8 cellular contexts compared by ENCODE assay signal in the genomic region with DNA sequence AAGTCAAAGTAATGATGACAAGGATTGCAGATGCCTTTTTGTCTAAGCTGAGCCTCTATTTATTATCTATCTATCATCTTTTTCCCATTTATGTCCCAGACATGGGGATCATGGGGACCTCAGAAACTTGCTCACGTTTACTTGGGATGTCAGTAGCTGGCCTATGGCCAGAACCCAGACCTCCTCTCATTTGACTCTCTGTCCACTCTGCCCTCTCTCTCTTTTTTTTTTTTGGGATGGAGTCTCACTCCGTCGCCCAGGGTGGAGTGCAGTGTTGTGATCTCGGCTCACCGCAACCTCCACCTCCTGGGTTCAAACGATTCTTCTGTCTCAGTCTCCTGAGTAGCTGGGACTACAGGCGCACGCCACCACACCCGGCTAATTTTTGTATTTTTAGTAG. TPM values are rescaled to one million over a fixed set of nuclear protein-coding genes. Genes with fewer than 3 reads are reported as not detected.
DNase-seq lines count a peak whose midpoint lies in the region; ATAC-seq lines count a peak whose summit lies in the region.

No MANE protein-coding gene starts in this region.

- H3K4me1 Mint-ChIP-seq in stimulated activated naive CD8-positive, alpha-beta T cell treated with anti-CD3 and anti-CD28 coated beads, Interleukin-15, Interleukin-2, amounts not matched to agents 100 ng/mL and 50 ng/mL, for 24 hours (ENCODE audit: low read depth) = peaks cover 53% of the 10 kb centered on the region
- peaks cover 30 to 35% of the 10 kb centered on the region in 2 donors for H3K4me1 Mint-ChIP-seq in natural killer cell treated with Interleukin-12 subunit alpha and Interleukin-12 subunit beta and Interleukin-15 and Interleukin-18, amount 100 ng/mL, for 72 hours (ENCODE audit: low read depth in 2 of 2)

- ATAC-seq in stimulated activated naive CD8-positive, alpha-beta T cell treated with anti-CD3 and anti-CD28 coated beads, Interleukin-15, Interleukin-2, amounts not matched to agents 100 U/mL and 50 U/mL, for 24 hours = no peak
- ATAC-seq in natural killer cell treated with Interleukin-12 subunit alpha and Interleukin-12 subunit beta and Interleukin-15 and Interleukin-18, amount 100 ng/mL, for 72 hours = no peak
- ATAC-seq in aorta (ENCODE audit: low FRiP score) (no peak), HG03108 (IDR thresholded peaks at IDR 0.05; ENCODE audit: unreplicated experiment) (no peak)

- H3K36me3 ChIP-seq in aorta (ENCODE audit: control insufficient read depth in 1 of 2, insufficient read depth in 2 of 2, low read length in 1 of 2) = no peaks in the 10 kb centered on the region

- H3K27me3 Mint-ChIP-seq in stimulated activated naive CD8-positive, alpha-beta T cell treated with anti-CD3 and anti-CD28 coated beads, Interleukin-15, Interleukin-2, amounts not matched to agents 100 ng/mL and 50 ng/mL, for 24 hours = peaks cover 21% of the 10 kb centered on the region
- peaks cover 47 to 69% of the 10 kb centered on the region in 2 donors for H3K27me3 Mint-ChIP-seq in natural killer cell treated with Interleukin-12 subunit alpha and Interleukin-12 subunit beta and Interleukin-15 and Interleukin-18, amount 100 ng/mL, for 72 hours

- peaks cover 0 to 5% of the 10 kb centered on the region in 2 donors for H3K4me1 ChIP-seq in aorta (ENCODE audit: control insufficient read depth in 1 of 2, insufficient read depth in 2 of 2, low read length in 2 of 2)

- H3K9me3 Mint-ChIP-seq in stimulated activated naive CD8-positive, alpha-beta T cell treated with anti-CD3 and anti-CD28 coated beads, Interleukin-15, Interleukin-2, amounts not matched to agents 100 ng/mL and 50 ng/mL, for 24 hours = no peaks in the 10 kb centered on the region
- H3K9me3 Mint-ChIP-seq in natural killer cell treated with Interleukin-12 subunit alpha and Interleukin-12 subunit beta and Interleukin-15 and Interleukin-18, amount 100 ng/mL, for 72 hours = no peaks in the 10 kb centered on the region

- no peaks in the 10 kb centered on the region for H3K27me3 ChIP-seq in aorta (ENCODE audit: control insufficient read depth in 1 of 2, insufficient read depth in 2 of 2, low read length in 1 of 2)

- H3K27ac ChIP-seq in aorta (ENCODE audit: low read depth in 1 of 2, low read length in 2 of 2) = peak overlapping the region; percentile 78 to 98

- peak overlapping the region; percentile 21 for H3K27ac Mint-ChIP-seq in stimulated activated naive CD8-positive, alpha-beta T cell treated with anti-CD3 and anti-CD28 coated beads, Interleukin-15, Interleukin-2, amounts not matched to agents 100 ng/mL and 50 ng/mL, for 24 hours
- peak overlapping the region; percentile 27 to 84 for H3K27ac Mint-ChIP-seq in natural killer cell treated with Interleukin-12 subunit alpha and Interleukin-12 subunit beta and Interleukin-15 and Interleukin-18, amount 100 ng/mL, for 72 hours

- peaks cover 7% of the 10 kb centered on the region for H3K36me3 Mint-ChIP-seq in stimulated activated naive CD8-positive, alpha-beta T cell treated with anti-CD3 and anti-CD28 coated beads, Interleukin-15, Interleukin-2, amounts not matched to agents 100 ng/mL and 50 ng/mL, for 24 hours (ENCODE audit: low read depth)
- H3K36me3 Mint-ChIP-seq in natural killer cell treated with Interleukin-12 subunit alpha and Interleukin-12 subunit beta and Interleukin-15 and Interleukin-18, amount 100 ng/mL, for 72 hours = no peaks in the 10 kb centered on the region

- no peak overlapping the region for H3K4me3 ChIP-seq in aorta (ENCODE audit: low read length in 2 of 2)

- intact Hi-C loops in aorta (cut with DNase I) = no loop called here
- intact Hi-C loops in posterior vena cava (cut with DNase I) = no loop called here

- no peak overlapping the region for H3K4me3 Mint-ChIP-seq in stimulated activated naive CD8-positive, alpha-beta T cell treated with anti-CD3 and anti-CD28 coated beads, Interleukin-15, Interleukin-2, amounts not matched to agents 100 ng/mL and 50 ng/mL, for 24 hours
- peak overlapping the region; percentile 40 for H3K4me3 Mint-ChIP-seq in natural killer cell treated with Interleukin-12 subunit alpha and Interleukin-12 subunit beta and Interleukin-15 and Interleukin-18, amount 100 ng/mL, for 72 hours

- no peaks in the 10 kb centered on the region for H3K9me3 ChIP-seq in aorta (ENCODE audit: control insufficient read depth, low read length)

- WGBS in aorta, 2 donors = 38 to 45% methylated on average over 9 of the region's 9 CpGs

- DNase-seq in stimulated activated naive CD8-positive, alpha-beta T cell treated with anti-CD3 and anti-CD28 coated beads, Interleukin-15, Interleukin-2, amounts not matched to agents 100 U/mL and 50 U/mL, for 24 hours = no peak
- DNase-seq in dermis blood vessel endothelial cell (peak; percentile 16), aorta (no peak), mucosa of gallbladder (ENCODE audit: low spot score) (no peak), posterior vena cava (ENCODE audit: low spot score) (no peak)
- DNase-seq in natural killer cell treated with Interleukin-12 subunit alpha and Interleukin-12 subunit beta and Interleukin-15 and Interleukin-18, amount 100 ng/mL, for 72 hours (ENCODE audit: low spot score) = no peak

RNA-seq across cellular contexts. Expression of a gene that starts 3.7 kb away (rescaled TPM):
- total RNA-seq in dermis blood vessel endothelial cell (407 and 906 TPM in 2 replicates), aorta (100 to 1,000 TPM; 368 to 390 TPM), mucosa of gallbladder (48.9 TPM), posterior vena cava (100 to 1,000 TPM; 190 to 243 TPM)
- total RNA-seq in natural killer cell treated with Interleukin-12 subunit alpha and Interleukin-12 subunit beta and Interleukin-15 and Interleukin-18, amount 100 ng/mL, for 72 hours = 1 to 10 TPM; 2.6 to 5.0 TPM
- 100 to 1,000 TPM; 349 to 603 TPM for polyA plus RNA-seq in aorta

RNA-seq across cellular contexts. Expression of a gene that starts 32.0 kb away (rescaled TPM):
- 1.9 and 4.6 TPM in 2 replicates for total RNA-seq in dermis blood vessel endothelial cell
- 10 to 100 TPM; 10.7 to 15.5 TPM for total RNA-seq in natural killer cell treated with Interleukin-12 subunit alpha and Interleukin-12 subunit beta and Interleukin-15 and Interleukin-18, amount 100 ng/mL, for 72 hours
- under 1 TPM; 0.42 to 0.96 TPM for total RNA-seq in aorta
- under 1 TPM in 1 of 2 donors, not detected in 1; 0.50 TPM for polyA plus RNA-seq in aorta
- total RNA-seq in mucosa of gallbladder = 0.46 TPM
- under 1 TPM; 0.24 to 0.46 TPM for total RNA-seq in posterior vena cava
